ENCODE assay signal across 19 cellular contexts in the genomic region with DNA sequence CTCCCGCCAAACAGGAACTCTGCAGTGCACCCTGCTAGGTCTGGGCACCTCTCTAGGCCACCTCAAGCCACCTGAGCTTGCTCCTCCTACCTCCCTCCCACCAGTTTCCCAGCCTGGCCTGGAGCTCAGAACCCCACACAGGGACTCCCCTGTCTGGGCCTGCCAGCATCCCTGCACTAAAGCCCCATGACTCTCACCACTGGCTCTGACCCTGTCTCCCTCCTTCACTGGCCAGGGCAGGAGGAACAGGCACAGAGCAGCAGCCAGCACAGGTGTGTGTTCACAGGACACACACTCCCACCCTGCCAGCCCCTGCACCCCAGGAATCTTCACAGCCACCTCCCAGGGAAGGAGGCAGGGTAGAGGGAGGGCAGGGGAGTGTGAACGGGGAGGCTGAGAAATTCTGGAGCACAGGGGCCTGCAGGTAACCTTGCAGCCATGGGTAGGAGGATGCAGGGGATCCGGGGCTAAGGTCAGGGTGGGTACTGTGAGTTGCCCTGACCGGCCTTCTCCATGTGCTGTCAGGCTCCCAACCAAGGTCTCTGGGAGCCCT. TPM values are rescaled to one million over a fixed set of nuclear protein-coding genes. Genes with fewer than 3 reads are reported as not detected.
DNase-seq lines count a peak whose midpoint lies in the region; ATAC-seq and TF ChIP-seq lines count a peak whose summit lies in the region.
"Had no signal": no experiment of that assay in that cellular context is flagged by ENCODE, and none has a peak within 500 bp of the region (broad histone marks: within the 10 kb centered on the region; RNA-seq: fewer than 3 reads in every experiment).

No MANE protein-coding gene starts in this region.

- H3K4me3 Mint-ChIP-seq in T-helper 1 cell treated with Interleukin-12 subunit alpha and Interleukin-12 subunit beta and Interleukin-4 antibody, amounts not matched to agents 30 μg/mL and 1 μg/mL, for 36 hours, result no peak overlapping the region
- H3K4me3 Mint-ChIP-seq in T-helper 17 cell, result peak overlapping the region; percentile 13

- DNase-seq in T-helper 1 cell, result no peak
- DNase-seq in T-helper 17 cell, result no peak
- DNase-seq in coronary artery (ENCODE audit: low spot score), result peak; percentile 58
- peak; percentile 3 for DNase-seq in stimulated activated naive CD8-positive, alpha-beta T cell treated with anti-CD3 and anti-CD28 coated beads, Interleukin-15, Interleukin-2, amounts not matched to agents 100 U/mL and 50 U/mL, for 24 hours
- DNase-seq in NCI-H2171 (lab: John Stamatoyannopoulos, UW), result no peak
- no peak for DNase-seq in NCI-H2107 (lab: John Stamatoyannopoulos, UW)
- DNase-seq: activated CD4-positive, alpha-beta T cell treated with anti-CD3 and anti-CD28 coated beads, Interleukin-2, amount 50 U/mL, for 4 hours; C1 segment of cervical spinal cord; hippocampal formation; left colon; NCI-H1105; stimulated activated CD4-positive, alpha-beta T cell treated with anti-CD3 and anti-CD28 coated beads, Interleukin-12 subunit alpha, Interleukin-12 subunit beta, amount 100 ng/mL, for 4 hours had no signal

- no peak for ATAC-seq in T-helper 17 cell
- ATAC-seq in stimulated activated naive CD8-positive, alpha-beta T cell treated with anti-CD3 and anti-CD28 coated beads, Interleukin-15, Interleukin-2, amounts not matched to agents 100 U/mL and 50 U/mL, for 24 hours, result no peak
- ATAC-seq in GM18870 (IDR thresholded peaks at IDR 0.05; ENCODE audit: unreplicated experiment), result no peak

- no peak for TF ChIP-seq CTCF in coronary artery (IDR thresholded peaks at IDR 0.05)

- H3K9me3 ChIP-seq in T-helper 17 cell (ENCODE audit: control insufficient read depth, low read length, poor library complexity, severe bottlenecking), result no peaks in the 10 kb centered on the region

- H3K4me1 Mint-ChIP-seq in T-helper 1 cell treated with Interleukin-12 subunit alpha and Interleukin-12 subunit beta and Interleukin-4 antibody, amounts not matched to agents 30 μg/mL and 1 μg/mL, for 36 hours (ENCODE audit: low read depth), result peaks cover 20% of the 10 kb centered on the region
- H3K4me1 Mint-ChIP-seq in T-helper 17 cell, result peaks cover 34% of the 10 kb centered on the region

- no peaks in the 10 kb centered on the region for H3K9me3 Mint-ChIP-seq in T-helper 1 cell treated with Interleukin-12 subunit alpha and Interleukin-12 subunit beta and Interleukin-4 antibody, amounts not matched to agents 30 μg/mL and 1 μg/mL, for 36 hours

- H3K27ac Mint-ChIP-seq in T-helper 1 cell treated with Interleukin-12 subunit alpha and Interleukin-12 subunit beta and Interleukin-4 antibody, amounts not matched to agents 30 μg/mL and 1 μg/mL, for 36 hours, result peak overlapping the region; percentile 49
- peak overlapping the region; percentile 89 for H3K27ac Mint-ChIP-seq in T-helper 17 cell

- H3K4me3 ChIP-seq in coronary artery, result no peak overlapping the region

- peaks cover 21% of the 10 kb centered on the region for H3K27me3 Mint-ChIP-seq in T-helper 1 cell treated with Interleukin-12 subunit alpha and Interleukin-12 subunit beta and Interleukin-4 antibody, amounts not matched to agents 30 μg/mL and 1 μg/mL, for 36 hours (ENCODE audit: low read depth)
- H3K27me3 Mint-ChIP-seq in T-helper 17 cell, result no peaks in the 10 kb centered on the region

- no peak overlapping the region for H3K27ac ChIP-seq in coronary artery
- H3K27ac ChIP-seq: 22Rv1, HL-60 had no signal

- peaks cover 2% of the 10 kb centered on the region for H3K36me3 Mint-ChIP-seq in T-helper 1 cell treated with Interleukin-12 subunit alpha and Interleukin-12 subunit beta and Interleukin-4 antibody, amounts not matched to agents 30 μg/mL and 1 μg/mL, for 36 hours (ENCODE audit: low read depth)
- no peaks in the 10 kb centered on the region for H3K36me3 Mint-ChIP-seq in T-helper 17 cell (ENCODE audit: low read depth)

RNA-seq across cellular contexts. Expression of a gene that starts 13.9 kb away (rescaled TPM):
- total RNA-seq in T-helper 17 cell, result not detected
- total RNA-seq: cardiac septum, left colon, pulmonary artery endothelial cell, subcutaneous adipose tissue had no signal

Comparison
In these comparisons a context has a peak if more than half of its experiments do, and no peak if none do; other contexts are left out.
1. DNase-seq: peak in coronary artery (single experiment) and stimulated activated naive CD8-positive, alpha-beta T cell treated with anti-CD3 and anti-CD28 coated beads, Interleukin-15, Interleukin-2, amounts not matched to agents 100 U/mL and 50 U/mL, for 24 hours (single experiment); none in T-helper 1 cell (0 of 5), T-helper 17 cell (0 of 3), NCI-H2171 (single experiment) and NCI-H2107 (single experiment).